13 cellular contexts compared by ENCODE assay signal in the genomic region with DNA sequence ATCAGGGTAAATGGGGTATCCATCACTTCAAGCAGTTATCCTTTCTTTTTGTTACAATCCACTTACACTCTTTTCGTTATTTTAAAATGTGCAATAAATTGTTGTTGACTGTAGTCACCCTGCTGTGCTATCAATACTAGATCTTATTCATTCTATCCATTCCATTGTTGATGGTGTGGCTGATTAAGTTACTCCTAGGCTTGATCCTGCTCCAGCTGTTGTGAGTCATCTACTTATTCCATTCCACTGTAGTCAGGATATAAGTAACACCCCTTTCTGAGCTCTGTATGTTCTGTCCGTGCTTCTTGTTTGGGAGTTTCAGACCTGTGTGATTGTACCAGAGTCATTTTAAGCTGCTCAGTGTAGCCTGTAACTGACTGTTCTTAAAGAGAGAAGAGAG.
DNase-seq lines count a peak whose midpoint lies in the region; ATAC-seq and TF ChIP-seq lines count a peak whose summit lies in the region.
"Had no signal": no experiment of that assay in that cellular context is flagged by ENCODE, and none has a peak within 500 bp of the region (broad histone marks: within the 10 kb centered on the region; RNA-seq: fewer than 3 reads in every experiment).

No MANE protein-coding gene starts in this region.

- H3K56ac ChIP-seq in IMR-90 (ENCODE audit: extremely low read depth, insufficient read depth, low read length): no peak overlapping the region

- no peak overlapping the region for H3K27ac ChIP-seq in IMR-90 (ENCODE audit: insufficient read depth, low read length)
- peak overlapping the region; percentile 11 for H3K27ac ChIP-seq in mammary epithelial cell (ENCODE audit: insufficient read depth, low read depth, low read length)
- no peak overlapping the region for H3K27ac ChIP-seq in left lung
- no peak overlapping the region for H3K27ac ChIP-seq in caudate nucleus (ENCODE audit: low read depth, low read length)

- H3K36me3 ChIP-seq in IMR-90 (ENCODE audit: control insufficient read depth, insufficient read depth, low read length): peaks cover 2% of the 10 kb centered on the region; the same call in 1 of the 2 replicates
- no peaks in the 10 kb centered on the region for H3K36me3 ChIP-seq in mammary epithelial cell (ENCODE audit: insufficient read depth, low read length)
- H3K36me3 ChIP-seq in left lung: peaks cover 0 to 28% of the 10 kb centered on the region in 2 donors
- H3K36me3 ChIP-seq in H7 (replicated peaks; ENCODE audit: control insufficient read depth, insufficient read depth, low read length): no peaks in the 10 kb centered on the region

- H3K9me3 ChIP-seq in IMR-90 (ENCODE audit: control insufficient read depth, insufficient read depth, low read length): no peaks in the 10 kb centered on the region
- no peaks in the 10 kb centered on the region for H3K9me3 ChIP-seq in mammary epithelial cell (replicated peaks; ENCODE audit: insufficient read depth, low read length)
- H3K9me3 ChIP-seq in left lung: no peaks in the 10 kb centered on the region

- no peak overlapping the region for H3K23ac ChIP-seq in IMR-90 (ENCODE audit: low read depth, low read length)

- peak overlapping the region; percentile 85 for H2BK5ac ChIP-seq in IMR-90 (ENCODE audit: low read depth, low read length, poor library complexity, severe bottlenecking)

- peak overlapping the region; percentile 60 for H2BK120ac ChIP-seq in IMR-90 (ENCODE audit: low read depth, low read length)

- H3K9ac ChIP-seq in IMR-90 (ENCODE audit: low read depth, low read length) (no peak overlapping the region), mammary epithelial cell (ENCODE audit: insufficient read depth, low read length) (no peak overlapping the region)

- no peak for TF ChIP-seq CTCF in IMR-90 (conservative IDR thresholded peaks at IDR 0.05; ENCODE audit: low read depth, low read length)
- no peak for TF ChIP-seq CTCF in mammary epithelial cell (conservative IDR thresholded peaks at IDR 0.05 in 1 of 2, IDR thresholded peaks at IDR 0.05 in 1 of 2; ENCODE audit: extremely low read depth in 1 of 2, insufficient read depth in 1 of 2, low read depth in 1 of 2, low read length in 2 of 2)
- no peak for TF ChIP-seq CTCF in left lung (IDR thresholded peaks at IDR 0.05)

- H4K20me1 ChIP-seq in IMR-90 (ENCODE audit: insufficient read depth, low read length): no peaks in the 10 kb centered on the region
- H4K20me1 ChIP-seq in mammary epithelial cell (ENCODE audit: insufficient read depth, low read length): no peaks in the 10 kb centered on the region

- peaks cover 7% of the 10 kb centered on the region for H3K9me1 ChIP-seq in IMR-90 (ENCODE audit: insufficient read depth, low read length)

- TF ChIP-seq RAD21 in IMR-90 (IDR thresholded peaks at IDR 0.05; ENCODE audit: low read length): no peak

- H4K5ac ChIP-seq in IMR-90 (ENCODE audit: low read depth, low read length): no peak overlapping the region

- POLR2A ChIA-PET in IMR-90 (lab: Charles Lee; ENCODE audit: unreplicated experiment) (no interaction called here), HEK293T (lab: Yijun Ruan, JAX) (no interaction called here)

- no peaks in the 10 kb centered on the region for H3K79me2 ChIP-seq in mammary epithelial cell (ENCODE audit: insufficient read depth, low read length)

- dilution Hi-C loops in IMR-90 (cut with HindIII; ENCODE audit: low sequenced_read_pairs, unreplicated experiment) (no loop called here), mammary epithelial cell (cut with HindIII; ENCODE audit: low sequenced_read_pairs) (loop anchor here (25.0 kb wide), 1 partner anchor 95 kb away; no protein-coding TSS in a partner anchor)

- no peak overlapping the region; a peak in 1 of 4 replicates for H4K8ac ChIP-seq in IMR-90 (ENCODE audit: low read depth in 2 of 2, low read length in 2 of 2)

- H2AK5ac ChIP-seq in IMR-90 (ENCODE audit: low read depth, low read length): no peak overlapping the region

- H3K18ac ChIP-seq in IMR-90 (ENCODE audit: low read depth, low read length): peak overlapping the region; percentile 51; the same call in 1 of the 2 replicates

- peaks cover 10% of the 10 kb centered on the region for H3K4me1 ChIP-seq in IMR-90 (ENCODE audit: control insufficient read depth, insufficient read depth, low read length)
- H3K4me1 ChIP-seq in mammary epithelial cell (ENCODE audit: insufficient read depth, low read length): peaks cover 9% of the 10 kb centered on the region
- H3K4me1 ChIP-seq in left lung: peaks cover 0 to 10% of the 10 kb centered on the region in 2 donors

- no CpG with 5 or more reads among the region's 2 CpGs for WGBS in IMR-90 (ENCODE audit: extremely low coverage in 2 of 2, insufficient read length in 1 of 2), 2 experiments
- 0% methylated on average over 2 of the region's 2 CpGs for WGBS in mammary epithelial cell (ENCODE audit: low coverage, missing lambda C conversion rate)

- CTCF ChIA-PET in IMR-90 (lab: Yijun Ruan, JAX) (interaction anchor here (0.9 to 1.3 kb wide), 2 partner anchors 17 to 18 kb away, joined by 3 to 4 read pairs; no protein-coding TSS in a partner anchor), mammary epithelial cell (lab: Charles Lee; ENCODE audit: low non-redundant PET) (no interaction called here), HEK293T (lab: Yijun Ruan, JAX) (no interaction called here)

- peak overlapping the region; percentile 18; the same call in 1 of the 3 replicates for H2BK15ac ChIP-seq in IMR-90 (ENCODE audit: low read depth, low read length)

- H2AFZ ChIP-seq in IMR-90 (replicated peaks; ENCODE audit: low read length, poor library complexity): peak overlapping the region; percentile 1
- peak overlapping the region; percentile 41 for H2AFZ ChIP-seq in mammary epithelial cell (ENCODE audit: low read depth, low read length)

- in situ Hi-C loops in IMR-90 (cut with MboI; ENCODE audit: low sequenced_read_pairs) (no loop called here), mammary epithelial cell (cut with MboI; ENCODE audit: low sequenced_read_pairs in 2 of 2) (no loop called here)

- peak overlapping the region; percentile 27; the same call in 1 of the 2 replicates for H3K4ac ChIP-seq in IMR-90 (ENCODE audit: low read depth, low read length)

- peak overlapping the region; percentile 75; the same call in 1 of the 2 replicates for H2BK20ac ChIP-seq in IMR-90 (ENCODE audit: low read depth, low read length)

- no peak for TF ChIP-seq POLR2A in IMR-90 (IDR thresholded peaks at IDR 0.05; ENCODE audit: low read depth, low read length)

- no peak overlapping the region for H3K4me3 ChIP-seq in IMR-90 (ENCODE audit: insufficient read depth, low read depth, low read length)
- H3K4me3 ChIP-seq in mammary epithelial cell (replicated peaks in 1 of 3; ENCODE audit: insufficient read depth in 1 of 3, low read depth in 2 of 3, low read length in 3 of 3): no peak overlapping the region
- no peak overlapping the region for H3K4me3 ChIP-seq in left lung
- no peak overlapping the region for H3K4me3 ChIP-seq in H7 (ENCODE audit: insufficient read depth, low read depth, low read length)

- no peaks in the 10 kb centered on the region for H3K27me3 ChIP-seq in IMR-90 (ENCODE audit: control insufficient read depth, insufficient read depth, low read length)
- H3K27me3 ChIP-seq in mammary epithelial cell (ENCODE audit: insufficient read depth, low read length): no peaks in the 10 kb centered on the region
- H3K27me3 ChIP-seq in left lung: no peaks in the 10 kb centered on the region
- no peaks in the 10 kb centered on the region for H3K27me3 ChIP-seq in H7 (ENCODE audit: control insufficient read depth, insufficient read depth, low read length)

- BruUV-seq in IMR-90 (replicated peaks; lab: Mats Ljungman, UMichigan): no TSS peak
- BruUV-seq in mammary epithelial cell (replicated peaks; lab: Mats Ljungman, UMichigan): no TSS peak

- intact Hi-C loops in IMR-90 (cut with micrococcal nuclease): loop anchor here (10.0 kb wide), 1 partner anchor 83 kb away; no protein-coding TSS in a partner anchor
- intact Hi-C loops in mammary epithelial cell (cut with micrococcal nuclease): no loop called here
- intact Hi-C loops in left lung (cut with DNase I): no loop called here

- no peak overlapping the region for H2AK9ac ChIP-seq in IMR-90 (replicated peaks; ENCODE audit: low read depth, low read length, poor library complexity)

- H3K79me1 ChIP-seq in IMR-90 (ENCODE audit: low read depth in 1 of 2, low read length in 2 of 2): peaks cover 0 to 5% of the 10 kb centered on the region in 2 experiments; a peak in 1 of 4 replicates

- H3K4me2 ChIP-seq in IMR-90 (ENCODE audit: low read depth, low read length) (peak overlapping the region; percentile 62; the same call in 1 of the 2 replicates), mammary epithelial cell (ENCODE audit: insufficient read depth, low read depth, low read length) (peak overlapping the region; percentile 60)

- ATAC-seq in IMR-90 (ENCODE audit: low read depth): peak; percentile 98
- peak; percentile 60 for ATAC-seq in left lung
- no peak for ATAC-seq in GM18870 (IDR thresholded peaks at IDR 0.05; ENCODE audit: unreplicated experiment)
- ATAC-seq: left colon had no signal

- no peak overlapping the region for H3K14ac ChIP-seq in IMR-90 (replicated peaks; ENCODE audit: low read depth, low read length)

- peak overlapping the region; percentile 31; the same call in 1 of the 2 replicates for H4K91ac ChIP-seq in IMR-90 (ENCODE audit: insufficient read depth, low read depth, low read length)

- DNase-seq in AG08396 (ENCODE audit: low spot score) (peak; percentile 65), IMR-90 (peak; percentile 93), mammary epithelial cell (peak; percentile 83), left lung (no peak), H7 (no peak), caudate nucleus (lab: John Stamatoyannopoulos, UW) (no peak), HEK293T (ENCODE audit: extremely low spot score) (no peak)
- DNase-seq: activated CD4-positive, alpha-beta T cell treated with anti-CD3 and anti-CD28 coated beads, Interleukin-2, amount 50 U/mL, for 48 hours; CD4-positive, alpha-beta T cell; left colon; NCI-H2081 treated with DMSO at 0.1 percent for 48 hours; posterior cingulate gyrus had no signal

TF ChIP-seq in IMR-90, 13 proteins besides CTCF, POLR2A, EP300 and RAD21:
- peak; percentile 66 for TF ChIP-seq FOS (IDR thresholded peaks at IDR 0.05; ENCODE audit: low read depth, low read length)
- TF ChIP-seq NFE2L2 (IDR thresholded peaks at IDR 0.05; ENCODE audit: low read depth, low read length): no peak

TF ChIP-seq in HEK293T, 16 proteins besides CTCF, POLR2A, EP300 and RAD21 (continues in another document):
- TF ChIP-seq ARNT (IDR thresholded peaks at IDR 0.05) (no peak), ZNF384 (IDR thresholded peaks at IDR 0.05) (no peak), HDGF (IDR thresholded peaks at IDR 0.05; ENCODE audit: borderline replicate concordance) (no peak), SP1 (IDR thresholded peaks at IDR 0.05) (no peak), NFRKB (IDR thresholded peaks at IDR 0.05) (no peak), LEF1 (IDR thresholded peaks at IDR 0.05; ENCODE audit: borderline replicate concordance) (no peak)

Comparison
In these comparisons a context has a peak if more than half of its experiments do, and no peak if none do; other contexts are left out.
1. DNase-seq: peak in AG08396 (single experiment), IMR-90 (single experiment) and mammary epithelial cell (single experiment); none in left lung (0 of 2), H7 (single experiment), caudate nucleus (0 of 61) and HEK293T (single experiment).